1 cellular context compared by ENCODE assay signal in genomic region chr1:220031290-220031689, GRCh38.
TF ChIP-seq lines count a peak whose summit lies in the region.

No MANE protein-coding gene starts in this region.

TF ChIP-seq in K562, 482 proteins besides CTCF, POLR2A, EP300 and RAD21:
- TF ChIP-seq NR2C1 (IDR thresholded peaks at IDR 0.05), result no peak
- no peak for TF ChIP-seq NR2C1 (tag; IDR thresholded peaks at IDR 0.05)
- TF ChIP-seq BHLHE40 (IDR thresholded peaks at IDR 0.05; ENCODE audit: low read length), result no peak
- TF ChIP-seq ZNF655 (CRISPR knock-in tag; IDR thresholded peaks at IDR 0.05), result no peak
- no peak for TF ChIP-seq NR1H2 (CRISPR knock-in tag; IDR thresholded peaks at IDR 0.05)
- no peak for TF ChIP-seq DNMT1 (IDR thresholded peaks at IDR 0.05)
- no peak for TF ChIP-seq KLF10 (CRISPR knock-in tag; IDR thresholded peaks at IDR 0.05)
- no peak for TF ChIP-seq ZBTB11 (CRISPR knock-in tag; IDR thresholded peaks at IDR 0.05)
- TF ChIP-seq SIX5 (IDR thresholded peaks at IDR 0.05; ENCODE audit: borderline replicate concordance in 1 of 2, insufficient read depth in 1 of 2, low read depth in 1 of 2, low read length in 2 of 2), result no peak
- no peak for TF ChIP-seq TSC22D4 (tag; IDR thresholded peaks at IDR 0.05)
- TF ChIP-seq ZNF134 (CRISPR knock-in tag; conservative IDR thresholded peaks at IDR 0.05), result no peak
- no peak for TF ChIP-seq GTF2B (IDR thresholded peaks at IDR 0.05; ENCODE audit: extremely low read depth, insufficient read length)
TF ChIP-seq in K562: peak in this region for 0.
